In genomic region chr16:57497121-57497520, GRCh38 we compare ENCODE assay signal across 23 cellular contexts. TPM values are rescaled to one million over a fixed set of nuclear protein-coding genes. Genes with fewer than 3 reads are reported as not detected.
"Had no signal": no experiment of that assay in that cellular context is flagged by ENCODE, and none has a peak within 500 bp of the region (broad histone marks: within the 10 kb centered on the region; RNA-seq: fewer than 3 reads in every experiment).

No MANE protein-coding gene starts in this region.

- H3K27me3 Mint-ChIP-seq: activated naive CD4-positive, alpha-beta T cell treated with anti-CD3 and anti-CD28 coated beads, Interleukin-2, amount 50 U/mL, for 24 hours; type B pancreatic cell had no signal

- H3K36me3 ChIP-seq: esophagus muscularis mucosa, neutrophil, pancreas had no signal

- H3K27ac Mint-ChIP-seq: activated naive CD4-positive, alpha-beta T cell treated with anti-CD3 and anti-CD28 coated beads, Interleukin-2, amount 50 U/mL, for 24 hours; natural killer cell treated with Interleukin-12 subunit alpha and Interleukin-12 subunit beta and Interleukin-15 and Interleukin-18, amount 100 ng/mL, for 72 hours; type B pancreatic cell; WTC11 had no signal

- H3K9me3 Mint-ChIP-seq: activated naive CD4-positive, alpha-beta T cell treated with anti-CD3 and anti-CD28 coated beads, Interleukin-2, amount 50 U/mL, for 24 hours; natural killer cell treated with Interleukin-12 subunit alpha and Interleukin-12 subunit beta and Interleukin-15 and Interleukin-18, amount 100 ng/mL, for 72 hours; type B pancreatic cell; WTC11 had no signal

- H3K4me1 Mint-ChIP-seq: WTC11 had no signal

- H3K4me3 ChIP-seq: body of pancreas, esophagus muscularis mucosa, pancreas, testis had no signal

- H3K27me3 ChIP-seq: body of pancreas, esophagus muscularis mucosa, neutrophil, pancreas, testis had no signal

- ATAC-seq: body of pancreas; natural killer cell treated with Interleukin-12 subunit alpha and Interleukin-12 subunit beta and Interleukin-15 and Interleukin-18, amount 100 ng/mL, for 72 hours; pancreas; sciatic nerve; WTC11 had no signal

- H3K9me3 ChIP-seq: body of pancreas, esophagus muscularis mucosa, neutrophil, pancreas, testis had no signal

- H3K4me1 ChIP-seq: esophagus muscularis mucosa, pancreas had no signal

- H3K36me3 Mint-ChIP-seq: activated naive CD4-positive, alpha-beta T cell treated with anti-CD3 and anti-CD28 coated beads, Interleukin-2, amount 50 U/mL, for 24 hours; natural killer cell treated with Interleukin-12 subunit alpha and Interleukin-12 subunit beta and Interleukin-15 and Interleukin-18, amount 100 ng/mL, for 72 hours; type B pancreatic cell; WTC11 had no signal

- H3K4me3 Mint-ChIP-seq: activated naive CD4-positive, alpha-beta T cell treated with anti-CD3 and anti-CD28 coated beads, Interleukin-2, amount 50 U/mL, for 24 hours; natural killer cell treated with Interleukin-12 subunit alpha and Interleukin-12 subunit beta and Interleukin-15 and Interleukin-18, amount 100 ng/mL, for 72 hours; type B pancreatic cell; WTC11 had no signal

- H3K27ac ChIP-seq: body of pancreas, esophagus muscularis mucosa, neutrophil, pancreas, testis had no signal

- DNase-seq: activated gamma-delta T cell treated with Interleukin-2 at 50 U/mL for 16 hours; activated T-cell treated with anti-CD3 and anti-CD28 coated beads, Interleukin-2, amount 50 U/mL, for 1 hour; anterior cingulate cortex; body of pancreas; caudate nucleus; effector memory CD4-positive, alpha-beta T cell; glutamatergic neuron; mammary epithelial cell; pancreas; stimulated activated CD4-positive, alpha-beta T cell treated with anti-CD3 and anti-CD28 coated beads, Interleukin-4, amount 100 ng/mL, for 1 hour; stimulated activated naive CD4-positive, alpha-beta T cell; T-helper 9 cell; testis had no signal

RNA-seq across cellular contexts. Expression of gene ADGRG5, which starts 45.3 kb away (rescaled TPM):
- total RNA-seq: dermis microvascular lymphatic vessel endothelial cell, endothelial cell of umbilical vein, mammary epithelial cell, pulmonary artery endothelial cell had no signal
- polyA plus RNA-seq: endothelial cell of umbilical vein, mammary epithelial cell had no signal
